1 cellular context compared by ENCODE assay signal in the genomic region with DNA sequence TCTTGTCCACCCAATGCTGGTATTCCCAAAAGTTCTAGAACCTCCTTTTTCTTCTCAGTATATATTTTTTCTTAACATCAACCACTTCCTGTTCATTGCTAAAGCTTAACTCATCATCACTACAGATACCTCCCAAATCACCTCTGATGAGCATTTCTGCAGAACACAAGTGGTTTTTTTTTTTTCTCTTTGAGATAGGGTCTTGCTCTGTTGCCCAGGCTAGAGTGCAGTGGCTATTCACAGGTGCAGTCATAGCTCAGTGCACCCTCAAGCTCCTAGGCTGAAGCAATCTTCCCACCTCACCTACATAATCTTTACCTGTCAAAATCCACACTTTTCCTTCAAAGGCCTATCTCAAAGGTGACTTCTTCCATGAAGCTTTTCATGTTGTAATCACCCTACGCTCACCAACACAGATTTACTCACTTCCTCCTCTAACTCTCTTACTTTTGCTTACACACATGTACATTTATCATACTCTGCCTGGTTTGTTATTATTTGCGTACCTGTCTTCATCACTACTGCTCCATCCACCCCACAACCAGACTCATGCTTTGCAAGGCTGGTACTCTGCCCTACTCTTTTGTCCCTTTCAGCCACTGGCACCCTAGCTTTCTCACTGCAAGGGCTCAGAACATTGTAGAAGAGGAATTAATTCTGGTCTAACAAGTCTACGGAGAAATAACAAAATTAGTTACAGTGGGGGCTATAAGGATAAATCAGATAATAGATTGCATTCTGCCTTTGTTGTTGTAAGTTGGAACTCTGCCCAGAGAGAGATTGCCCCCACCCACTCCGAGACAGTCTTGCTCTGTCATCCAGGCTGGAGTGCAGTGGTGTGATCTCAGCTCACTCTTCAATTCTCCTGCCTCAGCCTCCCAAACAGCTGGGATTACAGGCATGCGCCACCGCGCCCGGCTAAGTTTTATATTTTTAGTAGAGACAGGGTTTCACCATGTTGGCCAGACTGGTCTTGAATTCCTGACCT.
TF ChIP-seq lines count a peak whose summit lies in the region.

No MANE protein-coding gene starts in this region.

TF ChIP-seq in H1, 55 proteins besides CTCF, POLR2A, EP300 and RAD21:
- TF ChIP-seq, protein P1, sequence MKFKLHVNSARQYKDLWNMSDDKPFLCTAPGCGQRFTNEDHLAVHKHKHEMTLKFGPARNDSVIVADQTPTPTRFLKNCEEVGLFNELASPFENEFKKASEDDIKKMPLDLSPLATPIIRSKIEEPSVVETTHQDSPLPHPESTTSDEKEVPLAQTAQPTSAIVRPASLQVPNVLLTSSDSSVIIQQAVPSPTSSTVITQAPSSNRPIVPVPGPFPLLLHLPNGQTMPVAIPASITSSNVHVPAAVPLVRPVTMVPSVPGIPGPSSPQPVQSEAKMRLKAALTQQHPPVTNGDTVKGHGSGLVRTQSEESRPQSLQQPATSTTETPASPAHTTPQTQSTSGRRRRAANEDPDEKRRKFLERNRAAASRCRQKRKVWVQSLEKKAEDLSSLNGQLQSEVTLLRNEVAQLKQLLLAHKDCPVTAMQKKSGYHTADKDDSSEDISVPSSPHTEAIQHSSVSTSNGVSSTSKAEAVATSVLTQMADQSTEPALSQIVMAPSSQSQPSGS (IDR thresholded peaks at IDR 0.05; ENCODE audit: low read length) = no peak
- no peak for TF ChIP-seq ZNF274 (IDR thresholded peaks at IDR 0.05; ENCODE audit: borderline replicate concordance, extremely low read depth, low read length)
- TF ChIP-seq, protein P2, sequence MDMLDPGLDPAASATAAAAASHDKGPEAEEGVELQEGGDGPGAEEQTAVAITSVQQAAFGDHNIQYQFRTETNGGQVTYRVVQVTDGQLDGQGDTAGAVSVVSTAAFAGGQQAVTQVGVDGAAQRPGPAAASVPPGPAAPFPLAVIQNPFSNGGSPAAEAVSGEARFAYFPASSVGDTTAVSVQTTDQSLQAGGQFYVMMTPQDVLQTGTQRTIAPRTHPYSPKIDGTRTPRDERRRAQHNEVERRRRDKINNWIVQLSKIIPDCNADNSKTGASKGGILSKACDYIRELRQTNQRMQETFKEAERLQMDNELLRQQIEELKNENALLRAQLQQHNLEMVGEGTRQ (IDR thresholded peaks at IDR 0.05; ENCODE audit: low read length) = no peak
- no peak for TF ChIP-seq KDM4A (IDR thresholded peaks at IDR 0.05; ENCODE audit: low read depth, low read length, severe bottlenecking)
- no peak for TF ChIP-seq CBX8 (IDR thresholded peaks at IDR 0.05; ENCODE audit: borderline replicate concordance, low read depth, low read length)
- no peak for TF ChIP-seq RFX5 (IDR thresholded peaks at IDR 0.05; ENCODE audit: borderline replicate concordance, low read depth, low read length)
- no peak for TF ChIP-seq CEBPB (IDR thresholded peaks at IDR 0.05; ENCODE audit: low read depth, low read length)
- TF ChIP-seq TAF7 (optimal IDR thresholded peaks at IDR 0.05; ENCODE audit: borderline replicate concordance, low read depth, low read length) = no peak
TF ChIP-seq in H1: peak in this region for 0.
